ENCODE assay signal across 8 cellular contexts in the genomic region with DNA sequence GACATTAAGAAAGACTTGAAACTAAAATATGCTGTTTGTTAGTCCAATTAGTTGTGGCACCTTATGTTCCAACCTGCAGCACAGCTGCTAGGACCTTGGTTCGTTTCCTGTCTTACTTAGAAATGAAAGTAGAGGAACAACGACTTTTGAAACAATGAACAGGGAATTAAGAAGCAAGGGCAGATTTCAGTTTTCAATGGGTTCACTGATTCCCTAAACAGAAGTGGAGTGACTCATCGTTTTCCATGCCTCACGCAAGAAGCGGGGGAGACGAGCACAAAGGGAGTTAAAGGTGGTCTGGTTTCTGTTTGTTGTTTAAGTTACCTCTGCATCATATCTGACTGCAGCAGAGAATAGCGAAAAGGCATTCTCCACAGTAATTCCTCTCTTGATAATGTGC. TPM values are rescaled to one million over a fixed set of nuclear protein-coding genes. Genes with fewer than 3 reads are reported as not detected.
DNase-seq lines count a peak whose midpoint lies in the region; ATAC-seq and TF ChIP-seq lines count a peak whose summit lies in the region.

No MANE protein-coding gene starts in this region.

- peak overlapping the region; percentile 2; the same call in 1 of the 2 replicates for H3K4me3 ChIP-seq in WI38 (ENCODE audit: low read depth, low read length)

- no peak for ATAC-seq in stimulated activated naive CD8-positive, alpha-beta T cell treated with anti-CD3 and anti-CD28 coated beads, Interleukin-15, Interleukin-2, amounts not matched to agents 100 U/mL and 50 U/mL, for 24 hours
- no peak for ATAC-seq in GM21825 (IDR thresholded peaks at IDR 0.05; ENCODE audit: unreplicated experiment)

- peaks cover 20% of the 10 kb centered on the region for H3K4me1 Mint-ChIP-seq in stimulated activated naive CD8-positive, alpha-beta T cell treated with anti-CD3 and anti-CD28 coated beads, Interleukin-15, Interleukin-2, amounts not matched to agents 100 ng/mL and 50 ng/mL, for 24 hours (ENCODE audit: low read depth)

- no peak for DNase-seq in stimulated activated naive CD8-positive, alpha-beta T cell treated with anti-CD3 and anti-CD28 coated beads, Interleukin-15, Interleukin-2, amounts not matched to agents 100 U/mL and 50 U/mL, for 24 hours
- peak; percentile 39 for DNase-seq in glomerular endothelial cell (ENCODE audit: extremely low read depth, low read depth, low spot score)
- DNase-seq in NCI-H1105 treated with DMSO at 0.1 percent for 48 hours (lab: John Stamatoyannopoulos, UW), result no peak
- DNase-seq in globus pallidus (ENCODE audit: low spot score), result no peak
- no peak for DNase-seq in amygdala (lab: John Stamatoyannopoulos, UW)

- peak overlapping the region; percentile 72 for H3K27ac Mint-ChIP-seq in stimulated activated naive CD8-positive, alpha-beta T cell treated with anti-CD3 and anti-CD28 coated beads, Interleukin-15, Interleukin-2, amounts not matched to agents 100 ng/mL and 50 ng/mL, for 24 hours

- H3K36me3 Mint-ChIP-seq in stimulated activated naive CD8-positive, alpha-beta T cell treated with anti-CD3 and anti-CD28 coated beads, Interleukin-15, Interleukin-2, amounts not matched to agents 100 ng/mL and 50 ng/mL, for 24 hours (ENCODE audit: low read depth), result peaks cover 40% of the 10 kb centered on the region

- H3K27me3 Mint-ChIP-seq in stimulated activated naive CD8-positive, alpha-beta T cell treated with anti-CD3 and anti-CD28 coated beads, Interleukin-15, Interleukin-2, amounts not matched to agents 100 ng/mL and 50 ng/mL, for 24 hours, result no peaks in the 10 kb centered on the region

- H3K4me3 Mint-ChIP-seq in stimulated activated naive CD8-positive, alpha-beta T cell treated with anti-CD3 and anti-CD28 coated beads, Interleukin-15, Interleukin-2, amounts not matched to agents 100 ng/mL and 50 ng/mL, for 24 hours, result peak overlapping the region; percentile 49

- no peaks in the 10 kb centered on the region for H3K9me3 Mint-ChIP-seq in stimulated activated naive CD8-positive, alpha-beta T cell treated with anti-CD3 and anti-CD28 coated beads, Interleukin-15, Interleukin-2, amounts not matched to agents 100 ng/mL and 50 ng/mL, for 24 hours

- no peak for TF ChIP-seq CTCF in WI38 (IDR thresholded peaks at IDR 0.05; ENCODE audit: low read depth, low read length)

RNA-seq across cellular contexts. Expression of gene PHF11, which starts 44.8 kb away (rescaled TPM):
- 31.3 and 44.7 TPM in 2 replicates for total RNA-seq in glomerular endothelial cell

RNA-seq across cellular contexts. Expression of gene RCBTB1, which starts 44.8 kb away (rescaled TPM):
- 20.0 and 24.2 TPM in 2 replicates for total RNA-seq in glomerular endothelial cell
